ENCODE assay signal across 1 cellular context in the genomic region with DNA sequence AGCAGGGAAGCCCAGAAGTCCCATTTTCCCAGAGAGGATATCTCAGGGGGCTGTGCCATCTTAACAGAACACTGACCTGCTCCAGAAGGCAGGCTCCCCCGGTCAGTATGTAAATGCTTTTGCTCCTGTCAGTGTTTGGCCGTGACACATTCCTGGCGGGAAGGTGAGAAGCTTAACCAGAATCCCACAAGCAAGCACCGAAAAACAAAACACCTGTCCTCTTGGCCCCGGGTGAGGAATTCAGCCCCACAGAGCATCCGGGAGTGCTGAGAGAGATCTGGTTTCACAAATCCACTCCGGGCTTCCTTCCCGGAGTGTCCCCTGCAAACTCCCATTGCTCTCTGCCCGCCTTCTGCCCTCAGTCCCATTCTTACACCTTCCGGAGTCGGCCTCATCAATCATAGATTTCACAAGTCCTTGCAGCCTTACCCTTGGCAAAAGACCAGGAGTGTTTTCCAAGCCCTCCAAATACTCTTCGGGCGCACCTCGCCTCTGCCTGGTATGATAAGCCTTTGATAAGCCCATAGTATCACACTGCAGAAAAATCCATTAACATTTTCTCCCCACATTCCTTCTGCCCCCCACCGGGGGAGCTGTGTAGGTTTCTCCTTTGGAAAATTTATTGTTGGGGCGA.
TF ChIP-seq lines count a peak whose summit lies in the region.

No MANE protein-coding gene starts in this region.

TF ChIP-seq in GM23338, 12 proteins besides CTCF, POLR2A, EP300 and RAD21 (continued from another document):
- TF ChIP-seq, protein P1, sequence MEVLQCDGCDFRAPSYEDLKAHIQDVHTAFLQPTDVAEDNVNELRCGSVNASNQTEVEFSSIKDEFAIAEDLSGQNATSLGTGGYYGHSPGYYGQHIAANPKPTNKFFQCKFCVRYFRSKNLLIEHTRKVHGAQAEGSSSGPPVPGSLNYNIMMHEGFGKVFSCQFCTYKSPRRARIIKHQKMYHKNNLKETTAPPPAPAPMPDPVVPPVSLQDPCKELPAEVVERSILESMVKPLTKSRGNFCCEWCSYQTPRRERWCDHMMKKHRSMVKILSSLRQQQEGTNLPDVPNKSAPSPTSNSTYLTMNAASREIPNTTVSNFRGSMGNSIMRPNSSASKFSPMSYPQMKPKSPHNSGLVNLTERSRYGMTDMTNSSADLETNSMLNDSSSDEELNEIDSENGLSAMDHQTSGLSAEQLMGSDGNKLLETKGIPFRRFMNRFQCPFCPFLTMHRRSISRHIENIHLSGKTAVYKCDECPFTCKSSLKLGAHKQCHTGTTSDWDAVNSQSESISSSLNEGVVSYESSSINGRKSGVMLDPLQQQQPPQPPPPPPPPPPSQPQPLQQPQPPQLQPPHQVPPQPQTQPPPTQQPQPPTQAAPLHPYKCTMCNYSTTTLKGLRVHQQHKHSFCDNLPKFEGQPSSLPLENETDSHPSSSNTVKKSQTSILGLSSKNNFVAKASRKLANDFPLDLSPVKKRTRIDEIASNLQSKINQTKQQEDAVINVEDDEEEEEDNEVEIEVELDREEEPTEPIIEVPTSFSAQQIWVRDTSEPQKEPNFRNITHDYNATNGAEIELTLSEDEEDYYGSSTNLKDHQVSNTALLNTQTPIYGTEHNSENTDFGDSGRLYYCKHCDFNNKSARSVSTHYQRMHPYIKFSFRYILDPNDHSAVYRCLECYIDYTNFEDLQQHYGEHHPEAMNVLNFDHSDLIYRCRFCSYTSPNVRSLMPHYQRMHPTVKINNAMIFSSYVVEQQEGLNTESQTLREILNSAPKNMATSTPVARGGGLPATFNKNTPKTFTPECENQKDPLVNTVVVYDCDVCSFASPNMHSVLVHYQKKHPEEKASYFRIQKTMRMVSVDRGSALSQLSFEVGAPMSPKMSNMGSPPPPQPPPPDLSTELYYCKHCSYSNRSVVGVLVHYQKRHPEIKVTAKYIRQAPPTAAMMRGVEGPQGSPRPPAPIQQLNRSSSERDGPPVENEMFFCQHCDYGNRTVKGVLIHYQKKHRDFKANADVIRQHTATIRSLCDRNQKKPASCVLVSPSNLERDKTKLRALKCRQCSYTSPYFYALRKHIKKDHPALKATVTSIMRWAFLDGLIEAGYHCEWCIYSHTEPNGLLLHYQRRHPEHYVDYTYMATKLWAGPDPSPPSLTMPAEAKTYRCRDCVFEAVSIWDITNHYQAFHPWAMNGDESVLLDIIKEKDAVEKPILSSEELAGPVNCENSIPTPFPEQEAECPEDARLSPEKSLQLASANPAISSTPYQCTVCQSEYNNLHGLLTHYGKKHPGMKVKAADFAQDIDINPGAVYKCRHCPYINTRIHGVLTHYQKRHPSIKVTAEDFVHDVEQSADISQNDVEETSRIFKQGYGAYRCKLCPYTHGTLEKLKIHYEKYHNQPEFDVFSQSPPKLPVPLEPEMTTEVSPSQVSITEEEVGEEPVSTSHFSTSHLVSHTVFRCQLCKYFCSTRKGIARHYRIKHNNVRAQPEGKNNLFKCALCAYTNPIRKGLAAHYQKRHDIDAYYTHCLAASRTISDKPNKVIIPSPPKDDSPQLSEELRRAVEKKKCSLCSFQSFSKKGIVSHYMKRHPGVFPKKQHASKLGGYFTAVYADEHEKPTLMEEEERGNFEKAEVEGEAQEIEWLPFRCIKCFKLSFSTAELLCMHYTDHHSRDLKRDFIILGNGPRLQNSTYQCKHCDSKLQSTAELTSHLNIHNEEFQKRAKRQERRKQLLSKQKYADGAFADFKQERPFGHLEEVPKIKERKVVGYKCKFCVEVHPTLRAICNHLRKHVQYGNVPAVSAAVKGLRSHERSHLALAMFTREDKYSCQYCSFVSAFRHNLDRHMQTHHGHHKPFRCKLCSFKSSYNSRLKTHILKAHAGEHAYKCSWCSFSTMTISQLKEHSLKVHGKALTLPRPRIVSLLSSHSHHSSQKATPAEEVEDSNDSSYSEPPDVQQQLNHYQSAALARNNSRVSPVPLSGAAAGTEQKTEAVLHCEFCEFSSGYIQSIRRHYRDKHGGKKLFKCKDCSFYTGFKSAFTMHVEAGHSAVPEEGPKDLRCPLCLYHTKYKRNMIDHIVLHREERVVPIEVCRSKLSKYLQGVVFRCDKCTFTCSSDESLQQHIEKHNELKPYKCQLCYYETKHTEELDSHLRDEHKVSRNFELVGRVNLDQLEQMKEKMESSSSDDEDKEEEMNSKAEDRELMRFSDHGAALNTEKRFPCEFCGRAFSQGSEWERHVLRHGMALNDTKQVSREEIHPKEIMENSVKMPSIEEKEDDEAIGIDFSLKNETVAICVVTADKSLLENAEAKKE (CRISPR knock-in tag; IDR thresholded peaks at IDR 0.05), result no peak
- TF ChIP-seq JUNB (IDR thresholded peaks at IDR 0.05; ENCODE audit: unreplicated experiment), result no peak
- no peak for TF ChIP-seq EZH2phosphoT487 (IDR thresholded peaks at IDR 0.05; ENCODE audit: unreplicated experiment)
